In genomic region chr12:45543887-45544286, GRCh38 we compare ENCODE assay signal across 9 cellular contexts.
DNase-seq lines count a peak whose midpoint lies in the region; ATAC-seq, FAIRE-seq and TF ChIP-seq lines count a peak whose summit lies in the region.
"Had no signal": no experiment of that assay in that cellular context is flagged by ENCODE, and none has a peak within 500 bp of the region (broad histone marks: within the 10 kb centered on the region; RNA-seq: fewer than 3 reads in every experiment).

No MANE protein-coding gene starts in this region.

- no peaks in the 10 kb centered on the region for H3K9me3 Mint-ChIP-seq in Calu3 (ENCODE audit: low read depth, unreplicated experiment)
- H3K9me3 Mint-ChIP-seq in activated CD4-positive, alpha-beta memory T cell treated with anti-CD3 and anti-CD28 coated beads for 36 hours: no peaks in the 10 kb centered on the region
- no peaks in the 10 kb centered on the region for H3K9me3 Mint-ChIP-seq in natural killer cell treated with Interleukin-12 subunit alpha and Interleukin-12 subunit beta and Interleukin-15 and Interleukin-18, amount 100 ng/mL, for 72 hours
- H3K9me3 Mint-ChIP-seq: dendritic cell treated with granulocyte-macrophage colony-stimulating factor and Interleukin-4, amounts not matched to agents 40 ng/mL and 50 ng/mL, for 4 days had no signal

- H3K4me1 ChIP-seq in esophagus muscularis mucosa: no peaks in the 10 kb centered on the region
- H3K4me1 ChIP-seq in tibial nerve: no peaks in the 10 kb centered on the region

- peak; percentile 70 for TF ChIP-seq CTCF in Calu3 (IDR thresholded peaks at IDR 0.05; ENCODE audit: unreplicated experiment)
- TF ChIP-seq CTCF in esophagus muscularis mucosa (IDR thresholded peaks at IDR 0.05): peak; percentile 65 to 78 (median 65)
- TF ChIP-seq CTCF in tibial nerve (IDR thresholded peaks at IDR 0.05): peak; percentile 60 to 79 (median 69)

- no peaks in the 10 kb centered on the region for H3K27me3 ChIP-seq in esophagus muscularis mucosa
- no peaks in the 10 kb centered on the region for H3K27me3 ChIP-seq in tibial nerve

- H3K27ac ChIP-seq in esophagus muscularis mucosa (replicated peaks in 1 of 4) (no peak overlapping the region), tibial nerve (no peak overlapping the region)

- CTCF ChIA-PET in Calu3 (lab: Charles Lee): interaction anchor here (0.8 to 1.9 kb wide), 11 partner anchors 28 to 412 kb away, joined by 3 to 12 read pairs (median 3); partner anchors contain the start of gene ARID2
- CTCF ChIA-PET in activated CD4-positive, alpha-beta memory T cell treated with anti-CD3 and anti-CD28 coated beads for 36 hours (lab: Charles Lee): interaction anchor here (0.6 to 3.2 kb wide), 64 partner anchors 11 to 461 kb away, joined by 3 to 105 read pairs (median 4); partner anchors contain the start of gene ARID2

- WGBS in esophagus muscularis mucosa: 3% methylated on average over 2 of the region's 2 CpGs
- 0% methylated on average over 2 of the region's 2 CpGs for WGBS in tibial nerve, 2 donors

- no peak overlapping the region for H3K4me3 Mint-ChIP-seq in Calu3 (ENCODE audit: low read depth, unreplicated experiment)
- no peak overlapping the region for H3K4me3 Mint-ChIP-seq in activated CD4-positive, alpha-beta memory T cell treated with anti-CD3 and anti-CD28 coated beads for 36 hours
- no peak overlapping the region for H3K4me3 Mint-ChIP-seq in natural killer cell treated with Interleukin-12 subunit alpha and Interleukin-12 subunit beta and Interleukin-15 and Interleukin-18, amount 100 ng/mL, for 72 hours
- H3K4me3 Mint-ChIP-seq: dendritic cell treated with granulocyte-macrophage colony-stimulating factor and Interleukin-4, amounts not matched to agents 40 ng/mL and 50 ng/mL, for 4 days had no signal

- no peaks in the 10 kb centered on the region for H3K27me3 Mint-ChIP-seq in Calu3 (ENCODE audit: unreplicated experiment)
- H3K27me3 Mint-ChIP-seq in activated CD4-positive, alpha-beta memory T cell treated with anti-CD3 and anti-CD28 coated beads for 36 hours: peaks cover 2% of the 10 kb centered on the region
- no peaks in the 10 kb centered on the region for H3K27me3 Mint-ChIP-seq in natural killer cell treated with Interleukin-12 subunit alpha and Interleukin-12 subunit beta and Interleukin-15 and Interleukin-18, amount 100 ng/mL, for 72 hours

- no peaks in the 10 kb centered on the region for H3K9me3 ChIP-seq in esophagus muscularis mucosa
- H3K9me3 ChIP-seq in tibial nerve: no peaks in the 10 kb centered on the region

- H3K4me3 ChIP-seq in esophagus muscularis mucosa (no peak overlapping the region), tibial nerve (no peak overlapping the region)

- TF ChIP-seq EP300 in esophagus muscularis mucosa (IDR thresholded peaks at IDR 0.05) (no peak), tibial nerve (IDR thresholded peaks at IDR 0.05) (peak in 1 of 2 donors; percentile 8)

- intact Hi-C loops in Calu3 (cut with micrococcal nuclease; ENCODE audit: unreplicated experiment): loop anchor here (2.0 kb wide), 1 partner anchor 181 kb away; no protein-coding TSS in a partner anchor
- intact Hi-C loops in activated CD4-positive, alpha-beta memory T cell treated with anti-CD3 and anti-CD28 coated beads for 36 hours (cut with micrococcal nuclease): loop anchor here (1.0 to 10.0 kb wide), 5 partner anchors 181 to 448 kb away; partner anchors contain the start of gene SCAF11
- intact Hi-C loops in esophagus muscularis mucosa (cut with DNase I): loop anchor here (5.0 kb wide), 1 partner anchor 203 kb away; no protein-coding TSS in a partner anchor

- H3K4me1 Mint-ChIP-seq in Calu3 (ENCODE audit: low read depth, unreplicated experiment): peaks cover 18% of the 10 kb centered on the region
- peaks cover 1% of the 10 kb centered on the region for H3K4me1 Mint-ChIP-seq in activated CD4-positive, alpha-beta memory T cell treated with anti-CD3 and anti-CD28 coated beads for 36 hours (ENCODE audit: low read depth)
- H3K4me1 Mint-ChIP-seq in natural killer cell treated with Interleukin-12 subunit alpha and Interleukin-12 subunit beta and Interleukin-15 and Interleukin-18, amount 100 ng/mL, for 72 hours (ENCODE audit: low read depth in 2 of 2): peaks cover 11 to 38% of the 10 kb centered on the region in 2 donors

- BruUV-seq in Calu3 (replicated peaks; lab: Mats Ljungman, UMichigan): no TSS peak

- no peaks in the 10 kb centered on the region for H3K36me3 ChIP-seq in esophagus muscularis mucosa
- no peaks in the 10 kb centered on the region for H3K36me3 ChIP-seq in tibial nerve

- no peak overlapping the region for H3K27ac Mint-ChIP-seq in Calu3 (ENCODE audit: unreplicated experiment)
- H3K27ac Mint-ChIP-seq in activated CD4-positive, alpha-beta memory T cell treated with anti-CD3 and anti-CD28 coated beads for 36 hours: no peak overlapping the region
- H3K27ac Mint-ChIP-seq in natural killer cell treated with Interleukin-12 subunit alpha and Interleukin-12 subunit beta and Interleukin-15 and Interleukin-18, amount 100 ng/mL, for 72 hours: peak overlapping the region in 1 of 2 donors; percentile 84
- H3K27ac Mint-ChIP-seq: dendritic cell treated with granulocyte-macrophage colony-stimulating factor and Interleukin-4, amounts not matched to agents 40 ng/mL and 50 ng/mL, for 4 days had no signal

- ATAC-seq in HG03342 (IDR thresholded peaks at IDR 0.05; ENCODE audit: unreplicated experiment): peak; percentile 91
- peak; percentile 92 to 93 for ATAC-seq in natural killer cell treated with Interleukin-12 subunit alpha and Interleukin-12 subunit beta and Interleukin-15 and Interleukin-18, amount 100 ng/mL, for 72 hours

- POLR2A ChIA-PET in activated CD4-positive, alpha-beta memory T cell treated with anti-CD3 and anti-CD28 coated beads for 36 hours (lab: Charles Lee): interaction anchor here (1.3 to 1.4 kb wide), 2 partner anchors 181 to 186 kb away, joined by 6 read pairs; partner anchors contain the start of gene ARID2

- TF ChIP-seq POLR2A in esophagus muscularis mucosa (IDR thresholded peaks at IDR 0.05; ENCODE audit: low read depth) (no peak), tibial nerve (IDR thresholded peaks at IDR 0.05) (no peak)

- no peaks in the 10 kb centered on the region for H3K36me3 Mint-ChIP-seq in Calu3 (ENCODE audit: insufficient read depth, unreplicated experiment)
- no peaks in the 10 kb centered on the region for H3K36me3 Mint-ChIP-seq in activated CD4-positive, alpha-beta memory T cell treated with anti-CD3 and anti-CD28 coated beads for 36 hours
- H3K36me3 Mint-ChIP-seq in natural killer cell treated with Interleukin-12 subunit alpha and Interleukin-12 subunit beta and Interleukin-15 and Interleukin-18, amount 100 ng/mL, for 72 hours: no peaks in the 10 kb centered on the region

- DNase-seq in Calu3 (peak; percentile 59), GM19239 (ENCODE audit: insufficient read length, low spot score) (peak; percentile 59), NCI-H524 (lab: John Stamatoyannopoulos, UW) (peak; percentile 47 to 71), esophagus muscularis mucosa (ENCODE audit: extremely low spot score) (no peak), tibial nerve (ENCODE audit: low spot score in 2 of 2) (peak in 1 of 2 donors; percentile 57)
- peak; percentile 58 for DNase-seq in activated CD4-positive, alpha-beta memory T cell treated with anti-CD3 and anti-CD28 coated beads for 36 hours
- DNase-seq in natural killer cell treated with Interleukin-12 subunit alpha and Interleukin-12 subunit beta and Interleukin-15 and Interleukin-18, amount 100 ng/mL, for 72 hours (ENCODE audit: low spot score): peak; percentile 84

- peak; percentile 90 for FAIRE-seq in GM19239 (lab: Jason Lieb, UNC)
